ENCODE assay signal across 20 cellular contexts in the genomic region with DNA sequence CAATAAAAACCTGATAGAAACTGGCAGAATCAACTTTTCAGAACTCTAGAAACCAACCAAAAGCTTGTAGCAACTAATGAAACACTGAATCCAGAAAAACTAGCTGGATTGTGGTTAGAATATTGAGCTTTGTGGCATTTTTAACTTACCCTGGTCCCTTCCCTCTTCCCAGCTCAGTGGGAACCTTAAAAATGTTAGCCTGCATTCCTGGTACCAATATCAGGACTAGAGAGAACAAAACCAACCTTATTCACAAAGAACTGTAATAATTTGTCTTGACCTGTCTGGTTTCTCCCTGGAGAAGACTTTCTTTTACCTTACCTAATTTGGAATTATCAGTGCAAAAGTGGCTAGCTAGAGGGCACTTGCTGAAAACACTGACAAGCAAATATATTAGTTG. TPM values are rescaled to one million over a fixed set of nuclear protein-coding genes. Genes with fewer than 3 reads are reported as not detected.
"Had no signal": no experiment of that assay in that cellular context is flagged by ENCODE, and none has a peak within 500 bp of the region (broad histone marks: within the 10 kb centered on the region; RNA-seq: fewer than 3 reads in every experiment).

No MANE protein-coding gene starts in this region.

- H3K27me3 ChIP-seq: pancreas, sigmoid colon, stomach, testis, upper lobe of left lung had no signal

- DNase-seq: activated CD4-positive, alpha-beta T cell treated with anti-CD3 and anti-CD28 coated beads for 1 hour; activated CD4-positive, alpha-beta T cell treated with anti-CD3 and anti-CD28 coated beads, Interleukin-2, amount 50 U/mL, for 4 hours; activated naive CD4-positive, alpha-beta T cell treated with anti-CD3 and anti-CD28 coated beads, Interleukin-2, amount 50 U/mL, for 16 hours; cerebellar nuclear complex; effector memory CD4-positive, alpha-beta T cell; head of caudate nucleus; naive thymus-derived CD8-positive, alpha-beta T cell; pancreas; sigmoid colon; stimulated activated CD4-positive, alpha-beta T cell treated with anti-CD3 and anti-CD28 coated beads, Interleukin-1b, Interleukin-23, amount 100 ng/mL, for 48 hours; stomach; T-helper 1 cell; T1000; testis; upper lobe of left lung had no signal

- H3K4me1 Mint-ChIP-seq: activated T-helper 17 cell treated with anti-CD3 and anti-CD28 coated beads, Interleukin-2, amount 50 U/mL, for 72 hours; brain; naive thymus-derived CD8-positive, alpha-beta T cell had no signal

- H3K9me3 ChIP-seq: pancreas, sigmoid colon, stomach, testis, upper lobe of left lung had no signal

- H3K27ac Mint-ChIP-seq: activated T-helper 17 cell treated with anti-CD3 and anti-CD28 coated beads, Interleukin-2, amount 50 U/mL, for 72 hours; dendritic cell treated with granulocyte-macrophage colony-stimulating factor and Interleukin-4, amounts not matched to agents 40 ng/mL and 50 ng/mL, for 4 days had no signal

- FAIRE-seq: frontal cortex, pancreas had no signal

- H3K4me1 ChIP-seq: testis had no signal

- ATAC-seq: naive thymus-derived CD8-positive, alpha-beta T cell had no signal

- H3K27ac ChIP-seq: pancreas, stomach, testis had no signal

- H3K9me3 Mint-ChIP-seq: activated T-helper 17 cell treated with anti-CD3 and anti-CD28 coated beads, Interleukin-2, amount 50 U/mL, for 72 hours had no signal

- H3K36me3 ChIP-seq: pancreas, sigmoid colon, stomach had no signal

- H3K4me3 ChIP-seq: pancreas, sigmoid colon, stomach, testis, upper lobe of left lung had no signal

- H3K4me3 Mint-ChIP-seq: activated T-helper 17 cell treated with anti-CD3 and anti-CD28 coated beads, Interleukin-2, amount 50 U/mL, for 72 hours; brain; dendritic cell treated with granulocyte-macrophage colony-stimulating factor and Interleukin-4, amounts not matched to agents 40 ng/mL and 50 ng/mL, for 4 days; naive thymus-derived CD8-positive, alpha-beta T cell had no signal

RNA-seq across cellular contexts. Expression of gene PRSS48, which starts 27.3 kb away (rescaled TPM):
- total RNA-seq: activated T-helper 17 cell treated with anti-CD3 and anti-CD28 coated beads, Interleukin-2, amount 50 U/mL, for 72 hours; frontal cortex; mucosa of gallbladder; naive thymus-derived CD8-positive, alpha-beta T cell; pancreas; sigmoid colon; stomach; upper lobe of left lung had no signal
- polyA plus RNA-seq: naive thymus-derived CD8-positive, alpha-beta T cell; pancreas; sigmoid colon; stomach had no signal
